11 cellular contexts compared by ENCODE assay signal in the genomic region with DNA sequence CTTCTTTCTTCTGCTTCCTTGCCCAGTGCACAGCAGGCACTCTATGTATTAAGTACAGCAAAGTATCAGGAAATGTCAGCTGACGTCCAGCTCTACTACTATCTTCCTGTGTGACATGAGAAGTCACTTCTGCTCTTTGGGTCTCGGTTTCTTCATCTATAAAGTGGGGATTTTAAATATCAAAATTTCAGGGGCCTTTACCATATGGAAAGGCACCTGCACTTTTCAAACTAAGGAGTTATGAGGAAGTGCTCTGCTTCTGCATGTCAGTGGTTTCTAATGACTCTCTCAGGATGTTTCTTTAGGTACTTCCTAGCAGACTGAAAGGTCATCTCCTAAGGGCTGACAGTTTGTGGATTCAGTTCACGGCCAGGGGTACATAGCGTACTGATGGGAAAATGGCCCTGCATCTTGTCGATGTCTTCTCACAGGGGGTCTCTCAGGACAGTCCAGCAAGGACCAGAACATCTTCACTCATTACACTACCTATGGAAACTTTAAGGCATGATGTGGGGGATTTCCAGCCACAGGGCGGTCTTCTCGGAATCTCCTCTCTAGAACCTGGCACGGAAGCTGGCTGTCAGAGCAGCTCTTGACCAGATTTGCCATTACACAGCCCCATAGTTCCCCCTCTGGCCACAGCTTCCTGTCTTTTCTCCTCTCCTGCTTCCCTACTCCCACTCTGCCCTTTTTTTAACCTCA. TPM values are rescaled to one million over a fixed set of nuclear protein-coding genes. Genes with fewer than 3 reads are reported as not detected.
DNase-seq lines count a peak whose midpoint lies in the region; ATAC-seq and TF ChIP-seq lines count a peak whose summit lies in the region.
"Had no signal": no experiment of that assay in that cellular context is flagged by ENCODE, and none has a peak within 500 bp of the region (broad histone marks: within the 10 kb centered on the region; RNA-seq: fewer than 3 reads in every experiment).

No MANE protein-coding gene starts in this region.

- WGBS in SK-N-SH (ENCODE audit: low lambda C conversion rate) = 84% methylated on average over 8 of the region's 8 CpGs

- H3K4me1 ChIP-seq in right atrium auricular region (no peaks in the 10 kb centered on the region), SK-N-SH (ENCODE audit: control insufficient read depth in 1 of 2, insufficient read depth in 2 of 2, low read depth in 1 of 2, low read length in 1 of 2) (no peaks in the 10 kb centered on the region)

- no peak overlapping the region for H3K9ac ChIP-seq in SK-N-SH

- no peak for TF ChIP-seq RAD21 in SK-N-SH (IDR thresholded peaks at IDR 0.05; ENCODE audit: low read length)

- no peak for TF ChIP-seq CTCF in right atrium auricular region (IDR thresholded peaks at IDR 0.05)
- TF ChIP-seq CTCF in SK-N-SH (IDR thresholded peaks at IDR 0.05) = no peak

- H3K27me3 ChIP-seq in right atrium auricular region (no peaks in the 10 kb centered on the region), SK-N-SH (ENCODE audit: insufficient read depth) (no peaks in the 10 kb centered on the region)

- no peaks in the 10 kb centered on the region for H4K20me1 ChIP-seq in SK-N-SH (ENCODE audit: insufficient read depth)

- H2AFZ ChIP-seq in SK-N-SH (ENCODE audit: low read depth) = no peak overlapping the region

- no peaks in the 10 kb centered on the region for H3F3A ChIP-seq in SK-N-SH (replicated peaks; ENCODE audit: insufficient read depth)

- H3K9me3 ChIP-seq in right atrium auricular region = no peaks in the 10 kb centered on the region
- H3K9me3 ChIP-seq in SK-N-SH = peaks cover 3% of the 10 kb centered on the region; the same call in 1 of the 2 replicates

- POLR2A ChIA-PET in SK-N-SH (lab: Yijun Ruan, JAX) = interaction anchor here (0.7 kb wide), 1 partner anchor 29 kb away, joined by 3 read pairs; no protein-coding TSS in a partner anchor

- peaks cover 3% of the 10 kb centered on the region; the same call in 1 of the 2 replicates for H3K79me2 ChIP-seq in SK-N-SH (ENCODE audit: insufficient read depth)

- DNase-seq in left lobe of liver (ENCODE audit: low spot score) = no peak
- DNase-seq in NCI-H524 treated with DMSO at 0.1 percent for 48 hours (lab: John Stamatoyannopoulos, UW) = no peak
- DNase-seq in right atrium auricular region (ENCODE audit: low spot score) = no peak
- DNase-seq in SK-N-SH = no peak
- DNase-seq: caudate nucleus, NCI-H524, nucleus accumbens had no signal

- H3K27ac ChIP-seq in right atrium auricular region (no peak overlapping the region), SK-N-SH (ENCODE audit: low read depth in 2 of 2, low read length in 1 of 2) (no peak overlapping the region)

- H3K36me3 ChIP-seq in right atrium auricular region = peaks cover 9% of the 10 kb centered on the region
- peaks cover 0 to 16% of the 10 kb centered on the region in 2 experiments for H3K36me3 ChIP-seq in SK-N-SH (replicated peaks in 1 of 2; ENCODE audit: control insufficient read depth in 1 of 2, insufficient read depth in 2 of 2, low read length in 1 of 2)

- no peaks in the 10 kb centered on the region for H3K9me2 ChIP-seq in SK-N-SH

- no peak overlapping the region for H3K4me3 ChIP-seq in right atrium auricular region
- no peak overlapping the region for H3K4me3 ChIP-seq in SK-N-SH (ENCODE audit: low read depth in 2 of 2, low read length in 1 of 2)

- H3K4me2 ChIP-seq in SK-N-SH = no peak overlapping the region

- CTCF ChIA-PET in SK-N-SH (lab: Yijun Ruan, JAX) = interaction anchor here (1.0 to 1.4 kb wide), 2 partner anchors 41 to 74 kb away, joined by 3 to 4 read pairs; no protein-coding TSS in a partner anchor

- ATAC-seq in GM18498 (IDR thresholded peaks at IDR 0.05; ENCODE audit: unreplicated experiment) (peak; percentile 75), GM21367 (IDR thresholded peaks at IDR 0.05; ENCODE audit: unreplicated experiment) (peak; percentile 51), HG03457 (IDR thresholded peaks at IDR 0.05; ENCODE audit: unreplicated experiment) (peak; percentile 52), left lobe of liver (peak; percentile 25), HG03378 (IDR thresholded peaks at IDR 0.05; ENCODE audit: unreplicated experiment) (no peak)

- no peak for TF ChIP-seq EP300 in SK-N-SH (IDR thresholded peaks at IDR 0.05; ENCODE audit: borderline replicate concordance in 1 of 2, low read depth in 1 of 2, low read length in 1 of 2)

TF ChIP-seq in SK-N-SH, 30 proteins besides CTCF, POLR2A, EP300 and RAD21:
- TF ChIP-seq YY1 (IDR thresholded peaks at IDR 0.05; ENCODE audit: low read depth) (no peak), RCOR1 (IDR thresholded peaks at IDR 0.05; ENCODE audit: low read length) (no peak), MEF2A (IDR thresholded peaks at IDR 0.05; ENCODE audit: borderline replicate concordance, low read depth) (no peak), RXRA (IDR thresholded peaks at IDR 0.05; ENCODE audit: borderline replicate concordance, low read depth) (no peak), EZH2phosphoT487 (IDR thresholded peaks at IDR 0.05; ENCODE audit: borderline replicate concordance, low read depth) (no peak), TAF1 (IDR thresholded peaks at IDR 0.05; ENCODE audit: borderline replicate concordance, low read depth, low read length) (no peak), CHD2 (IDR thresholded peaks at IDR 0.05; ENCODE audit: low read length, partially characterized antibody) (no peak), GATA2 (CRISPR knock-in tag; IDR thresholded peaks at IDR 0.05) (no peak), TEAD4 (IDR thresholded peaks at IDR 0.05; ENCODE audit: borderline replicate concordance, insufficient read depth) (no peak), FOXM1 (IDR thresholded peaks at IDR 0.05; ENCODE audit: low read depth) (no peak), NRF1 (IDR thresholded peaks at IDR 0.05; ENCODE audit: low read depth, low read length) (no peak)

RNA-seq across cellular contexts. Expression of a gene that starts 42.0 kb away (rescaled TPM):
- 6.6 TPM for total RNA-seq in left lobe of liver
- total RNA-seq in right atrium auricular region = 1 to 10 TPM; 2.3 to 4.8 TPM
- 5.0 and 7.4 TPM in 2 replicates for polyA plus RNA-seq in SK-N-SH (2012; rRNA removed)
- polyA plus RNA-seq in SK-N-SH (2012; cell fraction: cytosol; rRNA removed) = 4.6 and 5.5 TPM in 2 replicates
- polyA plus RNA-seq in SK-N-SH (2012; cell fraction: nucleus; rRNA removed) = 5.2 and 8.9 TPM in 2 replicates

RNA-seq across cellular contexts. Expression of a gene that starts 45.5 kb away (rescaled TPM):
- total RNA-seq in left lobe of liver = 19.4 TPM
- 10 to 100 TPM; 13.2 to 16.7 TPM for total RNA-seq in right atrium auricular region
- polyA plus RNA-seq in SK-N-SH (2012; rRNA removed) = 10.5 and 12.3 TPM in 2 replicates
- polyA plus RNA-seq in SK-N-SH (2012; cell fraction: cytosol; rRNA removed) = 5.9 and 7.3 TPM in 2 replicates
- 20.9 and 24.8 TPM in 2 replicates for polyA plus RNA-seq in SK-N-SH (2012; cell fraction: nucleus; rRNA removed)
